17 cellular contexts compared by ENCODE assay signal in the genomic region with DNA sequence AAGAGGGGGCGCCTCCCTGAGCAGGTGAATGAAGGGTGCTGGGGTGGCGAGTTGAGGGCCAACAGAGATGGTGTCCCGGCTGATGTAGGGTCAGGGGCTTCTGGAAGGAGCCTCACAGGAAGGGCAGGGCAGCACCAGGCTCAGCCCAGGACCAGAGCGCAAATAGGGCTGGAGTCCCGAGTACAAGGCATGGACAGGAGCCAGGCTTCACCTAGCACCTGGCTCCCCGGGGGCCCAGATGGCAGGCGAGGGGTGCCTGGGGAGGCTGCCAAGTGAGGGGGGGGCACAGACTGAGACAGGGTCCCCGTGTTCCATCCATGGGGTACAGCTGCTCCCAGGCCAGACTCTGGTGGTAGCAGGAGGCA.
"Had no signal": no experiment of that assay in that cellular context is flagged by ENCODE, and none has a peak within 500 bp of the region (broad histone marks: within the 10 kb centered on the region; RNA-seq: fewer than 3 reads in every experiment).

No MANE protein-coding gene starts in this region.

- H3K36me3 ChIP-seq: breast epithelium, esophagus muscularis mucosa, gastroesophageal sphincter, neural progenitor cell, right lobe of liver had no signal

- H3K4me2 ChIP-seq: neural progenitor cell had no signal

- H3K4me3 Mint-ChIP-seq: activated CD4-positive, alpha-beta T cell treated with anti-CD3 and anti-CD28 coated beads for 36 hours; activated naive CD8-positive, alpha-beta T cell treated with anti-CD3 and anti-CD28 coated beads, Interleukin-2, amount 50 U/mL, for 24 hours; stimulated activated memory B cell treated with anti-CD40 and anti-IgM and Interleukin-4, amounts not matched to agents 10 μg/mL and 1 μg/mL and 100 μg/mL, for 72 hours had no signal

- H3K27me3 ChIP-seq: breast epithelium, right lobe of liver had no signal

- H3K4me1 ChIP-seq: breast epithelium, gastroesophageal sphincter, psoas muscle, right lobe of liver had no signal

- H3K9me3 ChIP-seq: breast epithelium, esophagus muscularis mucosa, gastroesophageal sphincter, psoas muscle, right lobe of liver had no signal

- H3K27me3 Mint-ChIP-seq: activated CD4-positive, alpha-beta T cell treated with anti-CD3 and anti-CD28 coated beads for 36 hours; activated naive CD8-positive, alpha-beta T cell treated with anti-CD3 and anti-CD28 coated beads, Interleukin-2, amount 50 U/mL, for 24 hours; stimulated activated memory B cell treated with anti-CD40 and anti-IgM and Interleukin-4, amounts not matched to agents 10 μg/mL and 1 μg/mL and 100 μg/mL, for 72 hours had no signal

- DNase-seq: activated CD4-positive, alpha-beta T cell treated with anti-CD3 and anti-CD28 coated beads for 36 hours; activated CD4-positive, alpha-beta T cell treated with anti-CD3 and anti-CD28 coated beads, Interleukin-2, amount 50 U/mL, for 48 hours; activated naive CD4-positive, alpha-beta T cell; activated naive CD8-positive, alpha-beta T cell treated with anti-CD3 and anti-CD28 coated beads, Interleukin-2, amount 50 U/mL, for 24 hours; cerebellar nuclear complex; effector CD8-positive, alpha-beta T cell; mammary epithelial cell; stimulated activated CD4-positive, alpha-beta T cell treated with anti-CD3 and anti-CD28 coated beads, Interleukin-4, amount 100 ng/mL, for 4 hours; SW 1271; T-helper 2 cell had no signal

- H3K27ac ChIP-seq: breast epithelium, esophagus muscularis mucosa, gastroesophageal sphincter, neural progenitor cell, psoas muscle, right lobe of liver had no signal

- H3K9ac ChIP-seq: neural progenitor cell had no signal

- H2AFZ ChIP-seq: neural progenitor cell had no signal

- H3K4me1 Mint-ChIP-seq: activated naive CD8-positive, alpha-beta T cell treated with anti-CD3 and anti-CD28 coated beads, Interleukin-2, amount 50 U/mL, for 24 hours had no signal

- H3K9me3 Mint-ChIP-seq: activated naive CD8-positive, alpha-beta T cell treated with anti-CD3 and anti-CD28 coated beads, Interleukin-2, amount 50 U/mL, for 24 hours; stimulated activated memory B cell treated with anti-CD40 and anti-IgM and Interleukin-4, amounts not matched to agents 10 μg/mL and 1 μg/mL and 100 μg/mL, for 72 hours had no signal

- H3K4me3 ChIP-seq: breast epithelium, esophagus muscularis mucosa, gastroesophageal sphincter, neural progenitor cell, psoas muscle, right lobe of liver had no signal

- H3K36me3 Mint-ChIP-seq: neural progenitor cell had no signal

- H3K27ac Mint-ChIP-seq: activated CD4-positive, alpha-beta T cell treated with anti-CD3 and anti-CD28 coated beads for 36 hours; activated naive CD8-positive, alpha-beta T cell treated with anti-CD3 and anti-CD28 coated beads, Interleukin-2, amount 50 U/mL, for 24 hours; neural progenitor cell; stimulated activated memory B cell treated with anti-CD40 and anti-IgM and Interleukin-4, amounts not matched to agents 10 μg/mL and 1 μg/mL and 100 μg/mL, for 72 hours had no signal

- ATAC-seq: activated CD4-positive, alpha-beta T cell treated with anti-CD3 and anti-CD28 coated beads for 36 hours; activated naive CD8-positive, alpha-beta T cell treated with anti-CD3 and anti-CD28 coated beads, Interleukin-2, amount 50 U/mL, for 24 hours; gastroesophageal sphincter; psoas muscle; stimulated activated memory B cell treated with anti-CD40 and anti-IgM and Interleukin-4, amounts not matched to agents 10 μg/mL and 1 μg/mL and 100 μg/mL, for 72 hours had no signal
